In the genomic region with DNA sequence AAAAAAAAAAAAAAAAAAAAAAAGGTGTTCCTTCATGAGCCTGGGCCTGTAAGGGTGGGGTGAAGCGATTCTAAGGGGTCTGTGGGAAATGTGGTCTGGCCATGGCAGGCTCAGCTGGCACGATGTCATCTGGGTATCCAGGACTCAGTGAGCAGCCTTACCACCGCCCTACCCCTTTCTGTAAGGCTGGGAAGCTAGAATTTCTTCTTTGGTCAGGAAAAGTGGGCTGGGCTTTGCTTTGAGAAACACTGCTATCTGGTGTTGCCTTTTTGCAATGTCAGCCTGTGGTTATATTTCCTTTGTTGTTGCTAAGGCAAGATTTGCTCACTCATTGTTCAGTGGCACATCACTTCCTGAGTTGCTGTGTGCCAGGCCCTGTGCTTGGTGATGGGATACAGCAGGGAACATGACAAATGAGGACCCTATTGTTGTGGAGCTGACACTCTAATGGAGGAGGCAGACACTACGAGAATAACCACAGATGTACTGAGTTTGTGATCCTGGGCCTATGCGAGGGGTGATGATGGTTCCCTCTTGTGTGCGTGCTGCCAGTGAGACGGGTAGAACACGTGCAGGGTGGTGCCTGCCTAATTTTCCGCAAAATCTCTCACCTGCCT, we compare ENCODE assay signal across 8 cellular contexts. TPM values are rescaled to one million over a fixed set of nuclear protein-coding genes. Genes with fewer than 3 reads are reported as not detected.
A peak's percentile ranks its signal among the peaks of the same experiment; 100 is the strongest.
DNase-seq lines count a peak whose midpoint lies in the region; ATAC-seq, FAIRE-seq and TF ChIP-seq lines count a peak whose summit lies in the region.

No MANE protein-coding gene starts in this region.

- FAIRE-seq in A549 (lab: Jason Lieb, UNC), result no peak

- peaks cover 7% of the 10 kb centered on the region for H3K4me1 Mint-ChIP-seq in stimulated activated memory B cell treated with anti-CD40 and anti-IgM and Interleukin-4, amounts not matched to agents 10 μg/mL and 1 μg/mL and 100 μg/mL, for 72 hours

- H3K27ac Mint-ChIP-seq in stimulated activated memory B cell treated with anti-CD40 and anti-IgM and Interleukin-4, amounts not matched to agents 10 μg/mL and 1 μg/mL and 100 μg/mL, for 72 hours, result no peak overlapping the region

- POLR2A ChIA-PET in A549 (lab: Yijun Ruan, JAX), result interaction anchor here (0.9 kb wide), 1 partner anchor 46 kb away, joined by 3 read pairs; a partner anchor contains a TSS

- no peak overlapping the region for H3K4me3 Mint-ChIP-seq in stimulated activated memory B cell treated with anti-CD40 and anti-IgM and Interleukin-4, amounts not matched to agents 10 μg/mL and 1 μg/mL and 100 μg/mL, for 72 hours

- H3K4me3 ChIP-seq in A549, result no peak overlapping the region

- WGBS in A549 (ENCODE audit: missing lambda C conversion rate), result 57% methylated on average over 9 of the region's 9 CpGs

- DNase-seq in A549 (ENCODE audit: low read depth in 1 of 2, low spot score in 1 of 2) (peak in 1 of 2 experiments; percentile 47), EL (peak; percentile 56), NCI-H2107 treated with DMSO at 0.1 percent for 48 hours (lab: John Stamatoyannopoulos, UW; ENCODE audit: unreplicated experiment) (peak; percentile 73), glomerular visceral epithelial cell (ENCODE audit: extremely low spot score) (peak; percentile 58), retina (no peak)
- DNase-seq in activated T-cell treated with anti-CD3 and anti-CD28 coated beads, Interleukin-2, amount 50 U/mL, for 48 hours, result peak; percentile 43 to 58

- CTCF ChIA-PET in A549 (lab: Yijun Ruan, JAX), result interaction anchor here (0.6 to 7.8 kb wide), 14 partner anchors 11 to 550 kb away, joined by 3 to 58 read pairs (median 4); no protein-coding TSS in a partner anchor

- H3K27me3 Mint-ChIP-seq in stimulated activated memory B cell treated with anti-CD40 and anti-IgM and Interleukin-4, amounts not matched to agents 10 μg/mL and 1 μg/mL and 100 μg/mL, for 72 hours, result peaks cover 37% of the 10 kb centered on the region

- TF ChIP-seq EP300 in A549 (IDR thresholded peaks at IDR 0.05), result no peak

- no peak for TF ChIP-seq CTCF in A549 (IDR thresholded peaks at IDR 0.05)

- no peak for TF ChIP-seq POLR2A in A549 (IDR thresholded peaks at IDR 0.05; ENCODE audit: low read length)

- peak; percentile 33 to 44; a peak in 2 of 5 replicates for TF ChIP-seq RAD21 in A549 (conservative IDR thresholded peaks at IDR 0.05 in 1 of 2, IDR thresholded peaks at IDR 0.05 in 1 of 2)

- no peaks in the 10 kb centered on the region for H3K9me3 ChIP-seq in A549

- H3K27ac ChIP-seq in A549, result no peak overlapping the region

- peak; percentile 58 to 68 for ATAC-seq in A549
- ATAC-seq in stimulated activated memory B cell treated with anti-CD40 and anti-IgM and Interleukin-4, amounts not matched to agents 10 μg/mL and 1 μg/mL and 100 μg/mL, for 72 hours, result peak; percentile 46
- ATAC-seq in GM18870 (IDR thresholded peaks at IDR 0.05; ENCODE audit: unreplicated experiment), result no peak

- no peaks in the 10 kb centered on the region for H3K36me3 Mint-ChIP-seq in stimulated activated memory B cell treated with anti-CD40 and anti-IgM and Interleukin-4, amounts not matched to agents 10 μg/mL and 1 μg/mL and 100 μg/mL, for 72 hours

- peaks cover 4% of the 10 kb centered on the region; the same call in 1 of the 3 replicates for H3K4me1 ChIP-seq in A549

- no peaks in the 10 kb centered on the region for H3K9me3 Mint-ChIP-seq in stimulated activated memory B cell treated with anti-CD40 and anti-IgM and Interleukin-4, amounts not matched to agents 10 μg/mL and 1 μg/mL and 100 μg/mL, for 72 hours

- H3K4me2 ChIP-seq in A549, result no peak overlapping the region

TF ChIP-seq in A549, 52 proteins besides CTCF, POLR2A, EP300 and RAD21:
- peak; percentile 82 for TF ChIP-seq MAFK (IDR thresholded peaks at IDR 0.05; ENCODE audit: partially characterized antibody)
- TF ChIP-seq, protein P1, sequence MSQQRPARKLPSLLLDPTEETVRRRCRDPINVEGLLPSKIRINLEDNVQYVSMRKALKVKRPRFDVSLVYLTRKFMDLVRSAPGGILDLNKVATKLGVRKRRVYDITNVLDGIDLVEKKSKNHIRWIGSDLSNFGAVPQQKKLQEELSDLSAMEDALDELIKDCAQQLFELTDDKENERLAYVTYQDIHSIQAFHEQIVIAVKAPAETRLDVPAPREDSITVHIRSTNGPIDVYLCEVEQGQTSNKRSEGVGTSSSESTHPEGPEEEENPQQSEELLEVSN (IDR thresholded peaks at IDR 0.05; ENCODE audit: borderline replicate concordance, low read depth), result no peak
- no peak for TF ChIP-seq ESRRA (IDR thresholded peaks at IDR 0.05; ENCODE audit: borderline replicate concordance, low read length)
- peak; percentile 10; the same call in 1 of the 3 replicates for TF ChIP-seq SMC3 (IDR thresholded peaks at IDR 0.05)
- TF ChIP-seq JUNB (IDR thresholded peaks at IDR 0.05), result no peak

RNA-seq across cellular contexts. Expression of a gene that starts 45.9 kb away (rescaled TPM):
- 6.0 and 14.2 TPM in 2 replicates for polyA plus RNA-seq in A549 (2011; rRNA removed)
- polyA plus RNA-seq in A549 (2012; cell fraction: cytosol; rRNA removed), result 3.0 and 3.9 TPM in 2 replicates
- polyA plus RNA-seq in A549 (2012; cell fraction: nucleus; rRNA removed), result 4.9 and 8.0 TPM in 2 replicates
- 11.5 to 13.7 TPM (median 11.9 TPM) in 3 replicates for polyA plus RNA-seq in A549 (2017; fragmentation: RNase III; extraction: RNeasy Plus Mini Kit Qiagen cat#74134 plus additional on column Dnase treatment)
- polyA minus RNA-seq in A549 (2011; rRNA and poly(A)+ RNA removed), result 26.9 and 27.7 TPM in 2 replicates
